ENCODE assay signal across 8 cellular contexts in genomic region chr13:33639640-33640080, GRCh38.
DNase-seq lines count a peak whose midpoint lies in the region; ATAC-seq lines count a peak whose summit lies in the region.

No MANE protein-coding gene starts in this region.

- no peaks in the 10 kb centered on the region for H3K9me3 ChIP-seq in adipocyte (ENCODE audit: control insufficient read depth, low read length)

- peak overlapping the region; percentile 71 for H3K9ac ChIP-seq in adipocyte (ENCODE audit: low read length)

- no peaks in the 10 kb centered on the region for H3K27me3 Mint-ChIP-seq in stimulated activated memory B cell treated with anti-CD40 and anti-IgM and Interleukin-4, amounts not matched to agents 10 μg/mL and 1 μg/mL and 100 μg/mL, for 72 hours

- H3K36me3 ChIP-seq in adipocyte (ENCODE audit: control insufficient read depth, insufficient read depth, low read length, severe bottlenecking) = no peaks in the 10 kb centered on the region

- no peaks in the 10 kb centered on the region for H3K9me3 Mint-ChIP-seq in stimulated activated memory B cell treated with anti-CD40 and anti-IgM and Interleukin-4, amounts not matched to agents 10 μg/mL and 1 μg/mL and 100 μg/mL, for 72 hours

- DNase-seq in activated CD8-positive, alpha-beta memory T cell treated with anti-CD3 and anti-CD28 coated beads, Interleukin-2, amount 50 U/mL, for 24 hours (ENCODE audit: extremely low read depth) = peak; percentile 25
- DNase-seq in activated CD8-positive, alpha-beta memory T cell treated with anti-CD3 and anti-CD28 coated beads, Interleukin-2, amount 50 U/mL, for 4 hours = no peak
- no peak for DNase-seq in adipocyte (ENCODE audit: low read depth)
- DNase-seq in dedifferentiated amniotic fluid mesenchymal stem cell (ENCODE audit: extremely low spot score) = no peak
- no peak for DNase-seq in T1000 (lab: John Stamatoyannopoulos, UW)
- no peak for DNase-seq in NCI-H1105 (lab: John Stamatoyannopoulos, UW)

- no peaks in the 10 kb centered on the region for H3K36me3 Mint-ChIP-seq in stimulated activated memory B cell treated with anti-CD40 and anti-IgM and Interleukin-4, amounts not matched to agents 10 μg/mL and 1 μg/mL and 100 μg/mL, for 72 hours

- peaks cover 37% of the 10 kb centered on the region for H3K4me1 Mint-ChIP-seq in stimulated activated memory B cell treated with anti-CD40 and anti-IgM and Interleukin-4, amounts not matched to agents 10 μg/mL and 1 μg/mL and 100 μg/mL, for 72 hours

- H3K4me3 ChIP-seq in adipocyte (ENCODE audit: low read length) = peak overlapping the region; percentile 41

- no peaks in the 10 kb centered on the region for H3K27me3 ChIP-seq in adipocyte (replicated peaks; ENCODE audit: control insufficient read depth, insufficient read depth, low read length)

- H3K27ac Mint-ChIP-seq in stimulated activated memory B cell treated with anti-CD40 and anti-IgM and Interleukin-4, amounts not matched to agents 10 μg/mL and 1 μg/mL and 100 μg/mL, for 72 hours = peak overlapping the region; percentile 34

- peak; percentile 76 for ATAC-seq in HG03354 (IDR thresholded peaks at IDR 0.05; ENCODE audit: poor library complexity, severe bottlenecking, unreplicated experiment)
- peak; percentile 81 for ATAC-seq in stimulated activated memory B cell treated with anti-CD40 and anti-IgM and Interleukin-4, amounts not matched to agents 10 μg/mL and 1 μg/mL and 100 μg/mL, for 72 hours

- H3K4me1 ChIP-seq in adipocyte (ENCODE audit: control insufficient read depth, insufficient read depth, low read length) = peaks cover 87% of the 10 kb centered on the region

- no peak overlapping the region for H3K4me3 Mint-ChIP-seq in stimulated activated memory B cell treated with anti-CD40 and anti-IgM and Interleukin-4, amounts not matched to agents 10 μg/mL and 1 μg/mL and 100 μg/mL, for 72 hours
